ENCODE assay signal across 8 cellular contexts in genomic region chrX:103817502-103817901, GRCh38. TPM values are rescaled to one million over a fixed set of nuclear protein-coding genes. Genes with fewer than 3 reads are reported as not detected.
DNase-seq lines count a peak whose midpoint lies in the region; ATAC-seq and TF ChIP-seq lines count a peak whose summit lies in the region.

No MANE protein-coding gene starts in this region.

- H3K4me3 Mint-ChIP-seq in osteocyte (ENCODE audit: unreplicated experiment): no peak overlapping the region

- in situ Hi-C loops in ACHN (cut with HindIII; ENCODE audit: low pct_ligation_motif_present, low pct_unique_long_range_greater_than_20kb, low sequenced_read_pairs): no loop called here

- H3K9me3 ChIP-seq in RWPE2 (ENCODE audit: severe bottlenecking): no peaks in the 10 kb centered on the region

- peak; percentile 53; the same call in 1 of the 3 replicates for ATAC-seq in RWPE2 (ENCODE audit: low read depth)
- no peak for ATAC-seq in HG02973 (IDR thresholded peaks at IDR 0.05; ENCODE audit: unreplicated experiment)
- no peak for ATAC-seq in Right ventricle myocardium superior (ENCODE audit: poor library complexity)

- H3K27me3 ChIP-seq in KMS-11 (ENCODE audit: insufficient read depth, low read depth): no peaks in the 10 kb centered on the region
- H3K27me3 ChIP-seq in RWPE2 (ENCODE audit: insufficient read depth, poor library complexity, severe bottlenecking): no peaks in the 10 kb centered on the region

- H2AFZ ChIP-seq in KMS-11 (ENCODE audit: low read depth): no peak overlapping the region

- H3K27ac Mint-ChIP-seq in osteocyte (ENCODE audit: unreplicated experiment): no peak overlapping the region

- H3K4me2 ChIP-seq in KMS-11: no peak overlapping the region

- H3K27ac ChIP-seq in KMS-11: no peak overlapping the region
- H3K27ac ChIP-seq in RWPE2 (ENCODE audit: poor library complexity, severe bottlenecking): no peak overlapping the region

- no peaks in the 10 kb centered on the region for H3K4me1 Mint-ChIP-seq in osteocyte (ENCODE audit: unreplicated experiment)

- no peaks in the 10 kb centered on the region for H3K79me2 ChIP-seq in KMS-11 (ENCODE audit: insufficient read depth, low read depth)

- H3K4me3 ChIP-seq in KMS-11 (IDR thresholded peaks at IDR 0.05; ENCODE audit: insufficient read depth, low read depth, low read length) (no peak overlapping the region), RWPE2 (ENCODE audit: severe bottlenecking) (no peak overlapping the region), epithelial cell of proximal tubule (ENCODE audit: low read depth, low read length) (no peak overlapping the region)

- H3K27me3 Mint-ChIP-seq in osteocyte (ENCODE audit: unreplicated experiment): peaks cover 14% of the 10 kb centered on the region

- H3K36me3 ChIP-seq in KMS-11 (ENCODE audit: insufficient read depth) (no peaks in the 10 kb centered on the region), RWPE2 (ENCODE audit: low read depth) (no peaks in the 10 kb centered on the region)

- no peaks in the 10 kb centered on the region for H4K20me1 ChIP-seq in KMS-11 (ENCODE audit: insufficient read depth)

- no peak overlapping the region for H3K9ac ChIP-seq in KMS-11

- no peaks in the 10 kb centered on the region for H3K9me3 Mint-ChIP-seq in osteocyte (ENCODE audit: unreplicated experiment)

- H3K4me1 ChIP-seq in KMS-11 (ENCODE audit: low read depth, poor library complexity, severe bottlenecking) (no peaks in the 10 kb centered on the region), RWPE2 (ENCODE audit: insufficient read depth, poor library complexity, severe bottlenecking) (no peaks in the 10 kb centered on the region)

- H3K36me3 Mint-ChIP-seq in osteocyte (ENCODE audit: unreplicated experiment): no peaks in the 10 kb centered on the region

- DNase-seq in ACHN (peak; percentile 37), ELR (ENCODE audit: low read depth) (peak; percentile 60), RWPE2 (ENCODE audit: low spot score) (no peak), epithelial cell of proximal tubule (ENCODE audit: low read depth) (no peak), osteocyte (ENCODE audit: extremely low spot score, unreplicated experiment) (no peak), Right ventricle myocardium superior (no peak)

- intact Hi-C loops in Right ventricle myocardium superior (cut with DNase I): loop anchor here (10.0 kb wide), 1 partner anchor 113 kb away; no protein-coding TSS in a partner anchor

- TF ChIP-seq CTCF in KMS-11 (conservative IDR thresholded peaks at IDR 0.05; ENCODE audit: low read depth, low read length) (peak; percentile 63), RWPE2 (IDR thresholded peaks at IDR 0.05; ENCODE audit: poor library complexity, severe bottlenecking) (peak; percentile 74), epithelial cell of proximal tubule (conservative IDR thresholded peaks at IDR 0.05; ENCODE audit: low read depth, low read length) (peak; percentile 52), osteocyte (IDR thresholded peaks at IDR 0.05) (peak; percentile 73)

RNA-seq across cellular contexts. Expression of gene RAB9B, which starts 14.6 kb away (rescaled TPM):
- 0.22 and 0.40 TPM in 2 replicates for total RNA-seq in epithelial cell of proximal tubule
- total RNA-seq in osteocyte: 2.0 and 2.4 TPM in 2 replicates
- 28.0 TPM for total RNA-seq in Right ventricle myocardium superior

RNA-seq across cellular contexts. Expression of gene PLP1, which starts 40.9 kb away (rescaled TPM):
- total RNA-seq in epithelial cell of proximal tubule (not detected in 2 replicates), osteocyte (0.26 and 0.32 TPM in 2 replicates), Right ventricle myocardium superior (10.0 TPM)

Comparison
In these comparisons a context has a peak if more than half of its experiments do, and no peak if none do; other contexts are left out.
1. DNase-seq: peak in ACHN (single experiment) and ELR (single experiment); none in RWPE2 (single experiment), epithelial cell of proximal tubule (single experiment), osteocyte (single experiment) and Right ventricle myocardium superior (single experiment).
2. Peak in every context shown above with its lines, with median percentiles within 50 percentile points of each other: CTCF ChIP-seq.